1 cellular context compared by ENCODE assay signal in the genomic region with DNA sequence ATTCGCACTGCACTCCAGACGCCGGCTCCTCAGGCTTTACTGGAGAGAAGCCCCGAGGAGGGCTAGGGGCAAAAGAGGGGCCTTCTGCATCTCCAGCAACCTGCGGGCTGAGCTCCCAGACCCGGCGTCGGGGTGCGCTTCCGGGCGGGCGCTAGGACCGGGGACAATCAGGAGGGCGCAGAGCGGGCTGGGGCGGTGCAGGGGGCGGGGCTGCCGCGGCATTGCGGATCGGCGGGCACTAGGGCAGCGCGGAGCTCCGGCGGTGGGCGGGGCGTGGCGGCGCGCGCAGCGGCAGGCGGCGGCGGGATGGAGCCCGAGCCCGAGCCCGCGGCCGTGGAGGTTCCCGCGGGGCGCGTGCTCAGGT.
TF ChIP-seq lines count a peak whose summit lies in the region.

A gene (plus strand): TSS at position 274 of the 364 bp plus-strand sequence. CDS start 33 bp downstream, at position 307.

TF ChIP-seq in HepG2, 621 proteins besides CTCF, POLR2A, EP300 and RAD21 (continued from another document):
- TF ChIP-seq, protein P1, sequence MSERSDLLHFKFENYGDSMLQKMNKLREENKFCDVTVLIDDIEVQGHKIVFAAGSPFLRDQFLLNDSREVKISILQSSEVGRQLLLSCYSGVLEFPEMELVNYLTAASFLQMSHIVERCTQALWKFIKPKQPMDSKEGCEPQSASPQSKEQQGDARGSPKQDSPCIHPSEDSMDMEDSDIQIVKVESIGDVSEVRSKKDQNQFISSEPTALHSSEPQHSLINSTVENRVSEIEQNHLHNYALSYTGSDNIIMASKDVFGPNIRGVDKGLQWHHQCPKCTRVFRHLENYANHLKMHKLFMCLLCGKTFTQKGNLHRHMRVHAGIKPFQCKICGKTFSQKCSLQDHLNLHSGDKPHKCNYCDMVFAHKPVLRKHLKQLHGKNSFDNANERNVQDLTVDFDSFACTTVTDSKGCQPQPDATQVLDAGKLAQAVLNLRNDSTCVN (CRISPR knock-in tag; IDR thresholded peaks at IDR 0.05; ENCODE audit: borderline replicate concordance) = no peak
- TF ChIP-seq MAZ (IDR thresholded peaks at IDR 0.05; ENCODE audit: borderline replicate concordance, low read depth, low read length) (peak; percentile 61; the same call in 1 of the 2 replicates), MAZ (CRISPR knock-in tag; IDR thresholded peaks at IDR 0.05; ENCODE audit: low read depth) (peak; percentile 94), ZNF788 (CRISPR knock-in tag; IDR thresholded peaks at IDR 0.05; ENCODE audit: borderline replicate concordance) (peak; percentile 73; the same call in 1 of the 2 replicates), ELF1 (CRISPR knock-in tag; IDR thresholded peaks at IDR 0.05) (peak; percentile 92), SP2 (CRISPR knock-in tag; IDR thresholded peaks at IDR 0.05) (peak; percentile 35; the same call in 1 of the 2 replicates)
